8 cellular contexts compared by ENCODE assay signal in genomic region chr1:6445929-6446328, GRCh38. TPM values are rescaled to one million over a fixed set of nuclear protein-coding genes. Genes with fewer than 3 reads are reported as not detected.
A peak's percentile ranks its signal among the peaks of the same experiment; 100 is the strongest.
DNase-seq lines count a peak whose midpoint lies in the region; ATAC-seq, FAIRE-seq and TF ChIP-seq lines count a peak whose summit lies in the region.
"Not testable (repeated sequence)": the region's sequence is repeated elsewhere in the genome, so short reads cannot be mapped to it uniquely, and the experiment has no call there.
"Had no signal": no experiment of that assay in that cellular context is flagged by ENCODE, and none has a peak within 500 bp of the region (broad histone marks: within the 10 kb centered on the region; RNA-seq: fewer than 3 reads in every experiment).

No MANE protein-coding gene starts in this region.

- not testable (repeated sequence) for H3K9ac ChIP-seq in HCT116 (ENCODE audit: low read length); parathyroid adenoma
- peak overlapping the region; percentile 64 for H3K9ac ChIP-seq in HepG2 (ENCODE audit: insufficient read depth, low read depth, low read length)

- not testable (repeated sequence) for TF ChIP-seq RAD21 in HCT116 (IDR thresholded peaks at IDR 0.05; ENCODE audit: low read depth); HepG2 (CRISPR knock-in tag; IDR thresholded peaks at IDR 0.05)

- H3K9me2 ChIP-seq in HCT116 (ENCODE audit: insufficient read depth): not testable (repeated sequence)

- in situ Hi-C loops in HepG2 (cut with HindIII; ENCODE audit: extremely low pct_ligation_motif_present, low pct_unique_long_range_greater_than_20kb): not testable (repeated sequence)

- H3K9me3 ChIP-seq in HCT116 (ENCODE audit: control insufficient read depth in 1 of 2, insufficient read depth in 1 of 2, low read depth in 1 of 2, low read length in 2 of 2); T-helper 17 cell (ENCODE audit: control insufficient read depth, low read length, poor library complexity, severe bottlenecking); HepG2 (ENCODE audit: low read length); parathyroid adenoma (ENCODE audit: control insufficient read depth, low read length): not testable (repeated sequence)

- intact Hi-C loops in HCT116 (cut with micrococcal nuclease) (loop anchor here (10.0 kb wide), 1 partner anchor 769 kb away; no protein-coding TSS in a partner anchor), HepG2 (cut with micrococcal nuclease; ENCODE audit: unreplicated experiment) (loop anchor here (1.0 to 10.0 kb wide), 3 partner anchors 19 to 651 kb away; no protein-coding TSS in a partner anchor)

- TF ChIP-seq POLR2A in HCT116 (IDR thresholded peaks at IDR 0.05; ENCODE audit: borderline replicate concordance, extremely low read depth, insufficient read depth, insufficient read length); HepG2 (IDR thresholded peaks at IDR 0.05; ENCODE audit: insufficient read depth in 1 of 2, low read depth in 2 of 2, low read length in 2 of 2): not testable (repeated sequence)

- WGBS in HepG2 (ENCODE audit: low lambda C conversion rate): 0% methylated on average over 3 of the region's 4 CpGs

- not testable (repeated sequence) for DNase-seq in HCT116 (ENCODE audit: low read depth, low spot score); T-helper 17 cell; effector memory CD8-positive, alpha-beta T cell
- DNase-seq in HepG2 (ENCODE audit: low spot score): peak; percentile 61

- H3K9me3 Mint-ChIP-seq in effector memory CD8-positive, alpha-beta T cell: not testable (repeated sequence)

- H2AFZ ChIP-seq in HCT116 (ENCODE audit: low read depth, low read length, poor library complexity, severe bottlenecking); HepG2 (ENCODE audit: low read length); parathyroid adenoma: not testable (repeated sequence)

- H3K36me3 ChIP-seq in HCT116 (ENCODE audit: control insufficient read depth in 1 of 2, insufficient read depth in 2 of 2, low read length in 2 of 2); HepG2 (replicated peaks in 1 of 2; ENCODE audit: control insufficient read depth in 1 of 2, insufficient read depth in 2 of 2, low read length in 2 of 2); parathyroid adenoma (ENCODE audit: control insufficient read depth, insufficient read depth, low read length): not testable (repeated sequence)

- ATAC-seq in HCT116; T-helper 17 cell; effector memory CD8-positive, alpha-beta T cell (replicated peaks): not testable (repeated sequence)
- ATAC-seq in HepG2: peak; percentile 23

- peak overlapping the region; percentile 83 for H3K4me3 Mint-ChIP-seq in T-helper 17 cell
- H3K4me3 Mint-ChIP-seq in effector memory CD8-positive, alpha-beta T cell: peak overlapping the region; percentile 58 to 69

- CTCF ChIA-PET in HCT116 (lab: Charles Lee): interaction anchor here (1.1 to 1.7 kb wide), 2 partner anchors 23 to 79 kb away, joined by 3 to 4 read pairs; no protein-coding TSS in a partner anchor
- CTCF ChIA-PET in HepG2 (lab: Yijun Ruan, JAX; ENCODE audit: low intra/inter-chr PET ratio, low total read pairs): interaction anchor here (1.6 kb wide), 1 partner anchor 18 kb away, joined by 5 read pairs; no protein-coding TSS in a partner anchor

- BruUV-seq in HCT116 (replicated peaks; lab: Mats Ljungman, UMichigan); HepG2 (replicated peaks; lab: Mats Ljungman, UMichigan): not testable (repeated sequence)

- TF ChIP-seq CTCF in HCT116 (IDR thresholded peaks at IDR 0.05 in 2 of 3, conservative IDR thresholded peaks at IDR 0.05 in 1 of 3; ENCODE audit: borderline replicate concordance in 1 of 3, insufficient read depth in 1 of 3, low read depth in 2 of 3, low read length in 2 of 3); parathyroid adenoma (IDR thresholded peaks at IDR 0.05): not testable (repeated sequence)
- TF ChIP-seq CTCF in HepG2 (CRISPR knock-in tag; IDR thresholded peaks at IDR 0.05): peak; percentile 57

- FAIRE-seq in HepG2 (lab: Jason Lieb, UNC): peak; percentile 81

- not testable (repeated sequence) for H3K36me3 Mint-ChIP-seq in T-helper 17 cell (ENCODE audit: low read depth); effector memory CD8-positive, alpha-beta T cell (ENCODE audit: insufficient read depth)

- H3K4me3 ChIP-seq in HCT116 (replicated peaks in 1 of 2; ENCODE audit: low read depth in 1 of 2, low read length in 2 of 2); parathyroid adenoma (ENCODE audit: low read depth, low read length): not testable (repeated sequence)
- H3K4me3 ChIP-seq in HepG2 (replicated peaks in 1 of 3; ENCODE audit: insufficient read depth in 1 of 3, low read depth in 2 of 3, low read length in 3 of 3): peak overlapping the region; percentile 26 to 78 (median 60); a peak in 5 of 6 replicates

- peaks cover 15% of the 10 kb centered on the region for H3K27me3 Mint-ChIP-seq in T-helper 17 cell
- peaks cover 49 to 76% of the 10 kb centered on the region in 2 donors for H3K27me3 Mint-ChIP-seq in effector memory CD8-positive, alpha-beta T cell

- H3K27ac Mint-ChIP-seq in T-helper 17 cell; effector memory CD8-positive, alpha-beta T cell: not testable (repeated sequence)

- not testable (repeated sequence) for H3K27me3 ChIP-seq in HCT116 (ENCODE audit: insufficient read depth, low read length); HepG2 (ENCODE audit: control insufficient read depth in 1 of 2, insufficient read depth in 2 of 2, low read length in 2 of 2); parathyroid adenoma (ENCODE audit: control insufficient read depth, insufficient read depth, low read length)

- not testable (repeated sequence) for H3K4me2 ChIP-seq in HCT116 (ENCODE audit: low read length); parathyroid adenoma (ENCODE audit: low read length)
- H3K4me2 ChIP-seq in HepG2 (ENCODE audit: low read depth, low read length): peak overlapping the region; percentile 99

- H3K4me1 Mint-ChIP-seq in T-helper 17 cell: peaks cover 28% of the 10 kb centered on the region
- H3K4me1 Mint-ChIP-seq in effector memory CD8-positive, alpha-beta T cell (ENCODE audit: low read depth in 2 of 2): peaks cover 14 to 28% of the 10 kb centered on the region in 2 donors

- H3K27ac ChIP-seq in HCT116 (ENCODE audit: low read depth, low read length) (peak overlapping the region; percentile 23; the same call in 1 of the 2 replicates), HepG2 (ENCODE audit: extremely low read length, insufficient read depth, low read length) (peak overlapping the region; percentile 91), parathyroid adenoma (peak overlapping the region; percentile 92)

- not testable (repeated sequence) for H3K79me2 ChIP-seq in HCT116 (ENCODE audit: insufficient read depth, low read length); parathyroid adenoma
- H3K79me2 ChIP-seq in HepG2 (ENCODE audit: insufficient read depth, low read length): peaks cover 14% of the 10 kb centered on the region

- not testable (repeated sequence) for TF ChIP-seq EP300 in HepG2 (IDR thresholded peaks at IDR 0.05; ENCODE audit: low read depth in 2 of 2, low read length in 2 of 2); HepG2 (CRISPR knock-in tag; IDR thresholded peaks at IDR 0.05; ENCODE audit: borderline replicate concordance)

- RAD21 ChIA-PET in HCT116 (lab: Charles Lee; ENCODE audit: low non-redundant PET in 1 of 2, low total read pairs in 2 of 2, uncharacterized antibody in 2 of 2, unreplicated experiment in 2 of 2): not testable (repeated sequence)

- H3K4me1 ChIP-seq in HCT116 (ENCODE audit: control insufficient read depth in 1 of 2, insufficient read depth in 2 of 2, low read length in 2 of 2) (peaks cover 16 to 57% of the 10 kb centered on the region in 2 experiments), HepG2 (ENCODE audit: insufficient read depth, low read length) (peaks cover 43% of the 10 kb centered on the region)
- H3K4me1 ChIP-seq in parathyroid adenoma: not testable (repeated sequence)

- POLR2A ChIA-PET in HCT116 (lab: Charles Lee): interaction anchor here (0.6 to 1.3 kb wide), 2 partner anchors 14 to 26 kb away, joined by 3 to 4 read pairs; partner anchors contain the start of gene HES2
- POLR2A ChIA-PET in HepG2 (lab: Yijun Ruan, JAX): interaction anchor here (1.0 to 1.5 kb wide), 4 partner anchors 13 to 45 kb away, joined by 3 to 5 read pairs (median 4); no protein-coding TSS in a partner anchor

- not testable (repeated sequence) for H4K20me1 ChIP-seq in HCT116 (ENCODE audit: insufficient read depth); HepG2 (ENCODE audit: insufficient read depth, low read length)

RNA-seq across cellular contexts. Expression of gene TNFRSF25, which starts 20.0 kb away (rescaled TPM):
- total RNA-seq in HCT116 (2021; ENCODE audit: unreplicated experiment): 27.5 TPM
- 30.2 and 34.7 TPM in 2 replicates for polyA plus RNA-seq in HCT116 (2012)
- 100 to 1,000 TPM; 393 to 433 TPM for total RNA-seq in T-helper 17 cell
- total RNA-seq in HepG2 (2016; rRNA removed; fragmentation: Illumina TruSeq; extraction: Trizol): 0.55 and 1.5 TPM in 2 replicates
- 0.40 and 0.44 TPM in 2 replicates for total RNA-seq in HepG2 (2016; cell fraction: cytosol; rRNA removed; fragmentation: Illumina TruSeq; extraction: Trizol; ENCODE audit: low read depth)
- 0.13 and 0.97 TPM in 2 replicates for total RNA-seq in HepG2 (2016; cell fraction: insoluble cytoplasmic fraction; rRNA removed; fragmentation: Illumina TruSeq; extraction: Trizol)
- total RNA-seq in HepG2 (2016; cell fraction: membrane; rRNA removed; fragmentation: Illumina TruSeq; extraction: Trizol): 0.34 and 0.37 TPM in 2 replicates
- total RNA-seq in HepG2 (2016; cell fraction: nucleus; rRNA removed; fragmentation: Illumina TruSeq; extraction: Trizol): 1.5 and 1.6 TPM in 2 replicates
- 1.4 and 1.6 TPM in 2 replicates for polyA plus RNA-seq in HepG2 (2011; rRNA removed)
- polyA plus RNA-seq in HepG2 (2011; cell fraction: cytosol; rRNA removed): 0.47 and 0.64 TPM in 2 replicates
- 18.5 and 21.8 TPM in 2 replicates for polyA plus RNA-seq in HepG2 (2011; cell fraction: nucleus; rRNA removed)
- polyA plus RNA-seq in HepG2 (2012): 3.9 and 4.6 TPM in 2 replicates
- 0.43 TPM in 1 of 2 replicates, not detected in the other for polyA plus RNA-seq in HepG2 (2016; cell fraction: cytosol; fragmentation: Illumina TruSeq; extraction: Trizol; ENCODE audit: low read depth)
- polyA plus RNA-seq in HepG2 (2016; cell fraction: insoluble cytoplasmic fraction; fragmentation: Illumina TruSeq; extraction: Trizol; ENCODE audit: low read depth): 0.17 and 0.44 TPM in 2 replicates
- 0.17 TPM in 1 of 2 replicates, not detected in the other for polyA plus RNA-seq in HepG2 (2016; cell fraction: membrane; fragmentation: Illumina TruSeq; extraction: Trizol; ENCODE audit: low read depth)
- 5.2 and 7.0 TPM in 2 replicates for polyA plus RNA-seq in HepG2 (2016; cell fraction: nucleus; fragmentation: Illumina TruSeq; extraction: Trizol; ENCODE audit: insufficient read depth, low read depth)
- polyA minus RNA-seq in HepG2 (2011; rRNA and poly(A)+ RNA removed; ENCODE audit: low replicate concordance): 0.68 and 1.8 TPM in 2 replicates
- polyA minus RNA-seq in HepG2 (2011; cell fraction: cytosol; rRNA and poly(A)+ RNA removed): not detected in 2 replicates
- polyA minus RNA-seq in HepG2 (2011; cell fraction: nucleus; rRNA and poly(A)+ RNA removed): 1.3 and 1.9 TPM in 2 replicates

RNA-seq across cellular contexts. Expression of gene ESPN, which starts 21.4 kb away (rescaled TPM):
- total RNA-seq in HCT116 (2021; ENCODE audit: unreplicated experiment) (114 TPM), T-helper 17 cell (10 to 100 TPM; 13.2 to 15.7 TPM), HepG2 (2016; rRNA removed; fragmentation: Illumina TruSeq; extraction: Trizol) (38.5 and 48.6 TPM in 2 replicates)
- 112 and 113 TPM in 2 replicates for polyA plus RNA-seq in HCT116 (2012)
- total RNA-seq in HepG2 (2016; cell fraction: cytosol; rRNA removed; fragmentation: Illumina TruSeq; extraction: Trizol; ENCODE audit: low read depth): 15.9 and 20.3 TPM in 2 replicates
- total RNA-seq in HepG2 (2016; cell fraction: insoluble cytoplasmic fraction; rRNA removed; fragmentation: Illumina TruSeq; extraction: Trizol): 39.4 and 50.9 TPM in 2 replicates
- 30.5 and 39.8 TPM in 2 replicates for total RNA-seq in HepG2 (2016; cell fraction: membrane; rRNA removed; fragmentation: Illumina TruSeq; extraction: Trizol)
- 25.3 and 27.5 TPM in 2 replicates for total RNA-seq in HepG2 (2016; cell fraction: nucleus; rRNA removed; fragmentation: Illumina TruSeq; extraction: Trizol)
- polyA plus RNA-seq in HepG2 (2011; rRNA removed): 54.2 and 70.4 TPM in 2 replicates
- polyA plus RNA-seq in HepG2 (2011; cell fraction: cytosol; rRNA removed): 65.1 and 100 TPM in 2 replicates
- polyA plus RNA-seq in HepG2 (2011; cell fraction: nucleus; rRNA removed): 169 and 184 TPM in 2 replicates
- polyA plus RNA-seq in HepG2 (2012): 112 and 113 TPM in 2 replicates
- 30.4 and 34.2 TPM in 2 replicates for polyA plus RNA-seq in HepG2 (2016; cell fraction: cytosol; fragmentation: Illumina TruSeq; extraction: Trizol; ENCODE audit: low read depth)
- 72.8 and 91.0 TPM in 2 replicates for polyA plus RNA-seq in HepG2 (2016; cell fraction: insoluble cytoplasmic fraction; fragmentation: Illumina TruSeq; extraction: Trizol; ENCODE audit: low read depth)
- 46.8 and 50.8 TPM in 2 replicates for polyA plus RNA-seq in HepG2 (2016; cell fraction: membrane; fragmentation: Illumina TruSeq; extraction: Trizol; ENCODE audit: low read depth)
- 64.4 and 66.2 TPM in 2 replicates for polyA plus RNA-seq in HepG2 (2016; cell fraction: nucleus; fragmentation: Illumina TruSeq; extraction: Trizol; ENCODE audit: insufficient read depth, low read depth)
- polyA minus RNA-seq in HepG2 (2011; rRNA and poly(A)+ RNA removed; ENCODE audit: low replicate concordance): 1.7 and 92.7 TPM in 2 replicates
- polyA minus RNA-seq in HepG2 (2011; cell fraction: cytosol; rRNA and poly(A)+ RNA removed): 102 and 107 TPM in 2 replicates
- polyA minus RNA-seq in HepG2 (2011; cell fraction: nucleus; rRNA and poly(A)+ RNA removed): 35.1 and 39.9 TPM in 2 replicates
- total RNA-seq: A172 had no signal
- polyA plus RNA-seq: IgD-negative memory B cell had no signal

RNA-seq across cellular contexts. Expression of gene HES2, which starts 26.2 kb away (rescaled TPM):
- total RNA-seq in HCT116 (2021; ENCODE audit: unreplicated experiment) (8.4 TPM), T-helper 17 cell (not detected), HepG2 (2016; rRNA removed; fragmentation: Illumina TruSeq; extraction: Trizol) (0.10 and 0.11 TPM in 2 replicates)
- 7.9 and 9.6 TPM in 2 replicates for polyA plus RNA-seq in HCT116 (2012)
- 0.30 TPM in 1 of 2 replicates, not detected in the other for total RNA-seq in HepG2 (2016; cell fraction: cytosol; rRNA removed; fragmentation: Illumina TruSeq; extraction: Trizol; ENCODE audit: low read depth)
- 0.11 and 0.13 TPM in 2 replicates for total RNA-seq in HepG2 (2016; cell fraction: insoluble cytoplasmic fraction; rRNA removed; fragmentation: Illumina TruSeq; extraction: Trizol)
- total RNA-seq in HepG2 (2016; cell fraction: membrane; rRNA removed; fragmentation: Illumina TruSeq; extraction: Trizol): 0.07 and 0.28 TPM in 2 replicates
- 0.12 TPM in 1 of 2 replicates, not detected in the other for total RNA-seq in HepG2 (2016; cell fraction: nucleus; rRNA removed; fragmentation: Illumina TruSeq; extraction: Trizol)
- polyA plus RNA-seq in HepG2 (2011; rRNA removed): 0.13 and 0.17 TPM in 2 replicates
- 0.09 and 0.15 TPM in 2 replicates for polyA plus RNA-seq in HepG2 (2011; cell fraction: cytosol; rRNA removed)
- polyA plus RNA-seq in HepG2 (2011; cell fraction: nucleus; rRNA removed): 0.06 and 0.10 TPM in 2 replicates
- not detected in 2 replicates for polyA plus RNA-seq in HepG2 (2012)
- polyA plus RNA-seq in HepG2 (2016; cell fraction: cytosol; fragmentation: Illumina TruSeq; extraction: Trizol; ENCODE audit: low read depth): not detected in 2 replicates
- polyA plus RNA-seq in HepG2 (2016; cell fraction: insoluble cytoplasmic fraction; fragmentation: Illumina TruSeq; extraction: Trizol; ENCODE audit: low read depth): 0.05 TPM in 1 of 2 replicates, not detected in the other
- 0.03 TPM in 1 of 2 replicates, not detected in the other for polyA plus RNA-seq in HepG2 (2016; cell fraction: membrane; fragmentation: Illumina TruSeq; extraction: Trizol; ENCODE audit: low read depth)
- polyA plus RNA-seq in HepG2 (2016; cell fraction: nucleus; fragmentation: Illumina TruSeq; extraction: Trizol; ENCODE audit: insufficient read depth, low read depth): 0.11 and 0.14 TPM in 2 replicates
- polyA minus RNA-seq in HepG2 (2011; rRNA and poly(A)+ RNA removed; ENCODE audit: low replicate concordance): 0.02 and 1.8 TPM in 2 replicates
- not detected in 2 replicates for polyA minus RNA-seq in HepG2 (2011; cell fraction: cytosol; rRNA and poly(A)+ RNA removed)
- 0.25 TPM in 1 of 2 replicates, not detected in the other for polyA minus RNA-seq in HepG2 (2011; cell fraction: nucleus; rRNA and poly(A)+ RNA removed)
- total RNA-seq: CD4-positive, alpha-beta T cell had no signal
- polyA plus RNA-seq: IgD-negative memory B cell had no signal

RNA-seq across cellular contexts. Expression of gene PLEKHG5, which starts 45.5 kb away (rescaled TPM):
- total RNA-seq in HCT116 (2021; ENCODE audit: unreplicated experiment): 33.0 TPM
- 27.9 and 32.2 TPM in 2 replicates for polyA plus RNA-seq in HCT116 (2012)
- 10 to 100 TPM; 10.8 to 12.8 TPM for total RNA-seq in T-helper 17 cell
- total RNA-seq in HepG2 (2016; rRNA removed; fragmentation: Illumina TruSeq; extraction: Trizol): 1.9 and 3.5 TPM in 2 replicates
- 0.51 and 0.62 TPM in 2 replicates for total RNA-seq in HepG2 (2016; cell fraction: cytosol; rRNA removed; fragmentation: Illumina TruSeq; extraction: Trizol; ENCODE audit: low read depth)
- 1.4 and 3.4 TPM in 2 replicates for total RNA-seq in HepG2 (2016; cell fraction: insoluble cytoplasmic fraction; rRNA removed; fragmentation: Illumina TruSeq; extraction: Trizol)
- 0.99 and 1.2 TPM in 2 replicates for total RNA-seq in HepG2 (2016; cell fraction: membrane; rRNA removed; fragmentation: Illumina TruSeq; extraction: Trizol)
- 3.3 and 4.4 TPM in 2 replicates for total RNA-seq in HepG2 (2016; cell fraction: nucleus; rRNA removed; fragmentation: Illumina TruSeq; extraction: Trizol)
- polyA plus RNA-seq in HepG2 (2011; rRNA removed): 1.9 and 2.6 TPM in 2 replicates
- 1.1 and 1.7 TPM in 2 replicates for polyA plus RNA-seq in HepG2 (2011; cell fraction: cytosol; rRNA removed)
- polyA plus RNA-seq in HepG2 (2011; cell fraction: nucleus; rRNA removed): 17.2 and 22.8 TPM in 2 replicates
- polyA plus RNA-seq in HepG2 (2012): 1.4 and 1.5 TPM in 2 replicates
- 0.23 and 0.25 TPM in 2 replicates for polyA plus RNA-seq in HepG2 (2016; cell fraction: cytosol; fragmentation: Illumina TruSeq; extraction: Trizol; ENCODE audit: low read depth)
- polyA plus RNA-seq in HepG2 (2016; cell fraction: insoluble cytoplasmic fraction; fragmentation: Illumina TruSeq; extraction: Trizol; ENCODE audit: low read depth): 1.9 and 2.0 TPM in 2 replicates
- 0.45 and 0.71 TPM in 2 replicates for polyA plus RNA-seq in HepG2 (2016; cell fraction: membrane; fragmentation: Illumina TruSeq; extraction: Trizol; ENCODE audit: low read depth)
- polyA plus RNA-seq in HepG2 (2016; cell fraction: nucleus; fragmentation: Illumina TruSeq; extraction: Trizol; ENCODE audit: insufficient read depth, low read depth): 9.3 and 11.3 TPM in 2 replicates
- 1.9 and 3.8 TPM in 2 replicates for polyA minus RNA-seq in HepG2 (2011; rRNA and poly(A)+ RNA removed; ENCODE audit: low replicate concordance)
- polyA minus RNA-seq in HepG2 (2011; cell fraction: cytosol; rRNA and poly(A)+ RNA removed): 1.4 TPM in 2 replicates
- 2.6 and 3.0 TPM in 2 replicates for polyA minus RNA-seq in HepG2 (2011; cell fraction: nucleus; rRNA and poly(A)+ RNA removed)
- polyA plus RNA-seq: IgD-negative memory B cell had no signal

RNA-seq across cellular contexts. Expression of gene ACOT7, which starts 52.4 kb away (rescaled TPM):
- total RNA-seq in HCT116 (2021; ENCODE audit: unreplicated experiment): 162 TPM
- 206 TPM in 2 replicates for polyA plus RNA-seq in HCT116 (2012)
- 1 to 10 TPM; 4.9 to 7.1 TPM for total RNA-seq in T-helper 17 cell
- 33.0 and 43.2 TPM in 2 replicates for total RNA-seq in HepG2 (2016; rRNA removed; fragmentation: Illumina TruSeq; extraction: Trizol)
- 11.5 and 12.1 TPM in 2 replicates for total RNA-seq in HepG2 (2016; cell fraction: cytosol; rRNA removed; fragmentation: Illumina TruSeq; extraction: Trizol; ENCODE audit: low read depth)
- total RNA-seq in HepG2 (2016; cell fraction: insoluble cytoplasmic fraction; rRNA removed; fragmentation: Illumina TruSeq; extraction: Trizol): 34.5 and 39.6 TPM in 2 replicates
- total RNA-seq in HepG2 (2016; cell fraction: membrane; rRNA removed; fragmentation: Illumina TruSeq; extraction: Trizol): 19.5 and 22.7 TPM in 2 replicates
- total RNA-seq in HepG2 (2016; cell fraction: nucleus; rRNA removed; fragmentation: Illumina TruSeq; extraction: Trizol): 16.0 and 18.3 TPM in 2 replicates
- polyA plus RNA-seq in HepG2 (2011; rRNA removed): 47.6 and 55.8 TPM in 2 replicates
- 41.0 and 59.2 TPM in 2 replicates for polyA plus RNA-seq in HepG2 (2011; cell fraction: cytosol; rRNA removed)
- polyA plus RNA-seq in HepG2 (2011; cell fraction: nucleus; rRNA removed): 29.4 and 30.1 TPM in 2 replicates
- 30.1 and 36.4 TPM in 2 replicates for polyA plus RNA-seq in HepG2 (2012)
- 25.5 and 27.1 TPM in 2 replicates for polyA plus RNA-seq in HepG2 (2016; cell fraction: cytosol; fragmentation: Illumina TruSeq; extraction: Trizol; ENCODE audit: low read depth)
- polyA plus RNA-seq in HepG2 (2016; cell fraction: insoluble cytoplasmic fraction; fragmentation: Illumina TruSeq; extraction: Trizol; ENCODE audit: low read depth): 80.5 and 96.2 TPM in 2 replicates
- polyA plus RNA-seq in HepG2 (2016; cell fraction: membrane; fragmentation: Illumina TruSeq; extraction: Trizol; ENCODE audit: low read depth): 36.8 and 37.9 TPM in 2 replicates
- polyA plus RNA-seq in HepG2 (2016; cell fraction: nucleus; fragmentation: Illumina TruSeq; extraction: Trizol; ENCODE audit: insufficient read depth, low read depth): 47.6 and 48.4 TPM in 2 replicates
- polyA minus RNA-seq in HepG2 (2011; rRNA and poly(A)+ RNA removed; ENCODE audit: low replicate concordance): 55.4 and 66.9 TPM in 2 replicates
- 14.3 and 18.7 TPM in 2 replicates for polyA minus RNA-seq in HepG2 (2011; cell fraction: cytosol; rRNA and poly(A)+ RNA removed)
- 8.0 and 8.6 TPM in 2 replicates for polyA minus RNA-seq in HepG2 (2011; cell fraction: nucleus; rRNA and poly(A)+ RNA removed)

Comparison
In these comparisons a context has a peak if more than half of its experiments do, and no peak if none do; other contexts are left out.
1. H3K27ac ChIP-seq: peak in every context shown above with its lines; median percentile 92 in parathyroid adenoma; 91 in HepG2; 23 in HCT116.
2. RNA of gene TNFRSF25, which starts 20.0 kb away (total RNA-seq): 393 to 433 TPM in T-helper 17 cell; 27.5 TPM in HCT116 (single experiment) and 0.13 to 1.6 TPM in HepG2; every median in the first group is over 10 times any median in the second.